In the genomic region with DNA sequence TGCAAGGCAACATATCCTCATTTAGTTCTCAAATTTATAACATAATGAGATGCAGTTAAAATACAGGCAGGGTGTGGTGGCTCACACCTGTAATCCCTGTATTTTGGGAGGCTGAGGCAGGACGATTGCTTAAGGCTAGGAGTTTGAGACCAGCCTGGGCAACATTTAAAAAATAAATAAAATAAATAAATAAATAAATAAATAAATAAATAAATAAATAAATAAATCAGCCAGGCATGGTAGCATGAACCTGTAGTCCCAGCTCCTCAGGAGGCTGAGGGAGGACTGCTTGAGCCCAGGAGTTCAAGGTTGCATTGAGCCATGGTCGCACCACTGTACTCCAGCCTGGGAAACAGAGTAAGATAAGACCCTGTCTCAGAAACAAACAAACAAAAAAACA, we compare ENCODE assay signal across 16 cellular contexts. TPM values are rescaled to one million over a fixed set of nuclear protein-coding genes. Genes with fewer than 3 reads are reported as not detected.
A peak's percentile ranks its signal among the peaks of the same experiment; 100 is the strongest.
DNase-seq lines count a peak whose midpoint lies in the region; ATAC-seq lines count a peak whose summit lies in the region.
"Had no signal": no experiment of that assay in that cellular context is flagged by ENCODE, and none has a peak within 500 bp of the region (broad histone marks: within the 10 kb centered on the region; RNA-seq: fewer than 3 reads in every experiment).

No MANE protein-coding gene starts in this region.

- peak overlapping the region; percentile 34 for H3K27ac Mint-ChIP-seq in activated T-cell treated with anti-CD3 and anti-CD28 coated beads, Interleukin-2, amount 50 U/mL, for 24 hours
- no peak overlapping the region for H3K27ac Mint-ChIP-seq in activated T-cell treated with anti-CD3 and anti-CD28 coated beads, Interleukin-2, amount 50 U/mL, for 72 hours
- H3K27ac Mint-ChIP-seq in activated T-helper 17 cell treated with anti-CD3 and anti-CD28 coated beads, Interleukin-2, amount 50 U/mL, for 72 hours: peak overlapping the region; percentile 18
- H3K27ac Mint-ChIP-seq in stimulated activated effector memory CD8-positive, alpha-beta T cell treated with anti-CD3 and anti-CD28 coated beads, Interleukin-12 subunit alpha, Interleukin-12 subunit beta, amount 100 ng/mL, for 72 hours: peak overlapping the region; percentile 26
- H3K27ac Mint-ChIP-seq: B cell; CD4-positive, CD25-positive, alpha-beta regulatory T cell had no signal

- no peak for DNase-seq in activated T-cell treated with anti-CD3 and anti-CD28 coated beads, Interleukin-2, amount 50 U/mL, for 24 hours
- no peak for DNase-seq in activated T-cell treated with anti-CD3 and anti-CD28 coated beads, Interleukin-2, amount 50 U/mL, for 72 hours
- no peak for DNase-seq in stimulated activated effector memory CD8-positive, alpha-beta T cell treated with anti-CD3 and anti-CD28 coated beads, Interleukin-12 subunit alpha, Interleukin-12 subunit beta, amount 100 ng/mL, for 72 hours (ENCODE audit: low spot score in 2 of 2)
- no peak for DNase-seq in NCI-H187 treated with DMSO at 0.1 percent for 48 hours (lab: John Stamatoyannopoulos, UW)
- no peak for DNase-seq in NOMO-1 treated with dmso at 0.1 percent for 144 hours (lab: John Stamatoyannopoulos, UW; ENCODE audit: unreplicated experiment)
- DNase-seq: CD4-positive, CD25-positive, alpha-beta regulatory T cell; DMS153; DMS79; GDM1; GOT3; H7; KG1 had no signal

- no peaks in the 10 kb centered on the region for H3K4me1 Mint-ChIP-seq in activated T-cell treated with anti-CD3 and anti-CD28 coated beads, Interleukin-2, amount 50 U/mL, for 24 hours (ENCODE audit: low read depth)
- H3K4me1 Mint-ChIP-seq in activated T-cell treated with anti-CD3 and anti-CD28 coated beads, Interleukin-2, amount 50 U/mL, for 72 hours (ENCODE audit: low read depth): no peaks in the 10 kb centered on the region
- H3K4me1 Mint-ChIP-seq in activated T-helper 17 cell treated with anti-CD3 and anti-CD28 coated beads, Interleukin-2, amount 50 U/mL, for 72 hours: no peaks in the 10 kb centered on the region
- H3K4me1 Mint-ChIP-seq in stimulated activated effector memory CD8-positive, alpha-beta T cell treated with anti-CD3 and anti-CD28 coated beads, Interleukin-12 subunit alpha, Interleukin-12 subunit beta, amount 100 ng/mL, for 72 hours: peaks cover 2% of the 10 kb centered on the region

- H3K36me3 Mint-ChIP-seq in activated T-cell treated with anti-CD3 and anti-CD28 coated beads, Interleukin-2, amount 50 U/mL, for 24 hours (ENCODE audit: low read depth): peaks cover 74% of the 10 kb centered on the region
- peaks cover 0 to 12% of the 10 kb centered on the region in 2 donors for H3K36me3 Mint-ChIP-seq in activated T-cell treated with anti-CD3 and anti-CD28 coated beads, Interleukin-2, amount 50 U/mL, for 72 hours (ENCODE audit: insufficient read depth in 2 of 2)
- H3K36me3 Mint-ChIP-seq in activated T-helper 17 cell treated with anti-CD3 and anti-CD28 coated beads, Interleukin-2, amount 50 U/mL, for 72 hours (ENCODE audit: low read depth): peaks cover 80% of the 10 kb centered on the region
- peaks cover 84% of the 10 kb centered on the region for H3K36me3 Mint-ChIP-seq in stimulated activated effector memory CD8-positive, alpha-beta T cell treated with anti-CD3 and anti-CD28 coated beads, Interleukin-12 subunit alpha, Interleukin-12 subunit beta, amount 100 ng/mL, for 72 hours

- no peak overlapping the region for H3K4me3 Mint-ChIP-seq in activated T-cell treated with anti-CD3 and anti-CD28 coated beads, Interleukin-2, amount 50 U/mL, for 24 hours
- H3K4me3 Mint-ChIP-seq in activated T-cell treated with anti-CD3 and anti-CD28 coated beads, Interleukin-2, amount 50 U/mL, for 72 hours: no peak overlapping the region
- H3K4me3 Mint-ChIP-seq in activated T-helper 17 cell treated with anti-CD3 and anti-CD28 coated beads, Interleukin-2, amount 50 U/mL, for 72 hours: no peak overlapping the region
- no peak overlapping the region for H3K4me3 Mint-ChIP-seq in stimulated activated effector memory CD8-positive, alpha-beta T cell treated with anti-CD3 and anti-CD28 coated beads, Interleukin-12 subunit alpha, Interleukin-12 subunit beta, amount 100 ng/mL, for 72 hours
- H3K4me3 Mint-ChIP-seq: B cell; CD4-positive, CD25-positive, alpha-beta regulatory T cell had no signal

- no peak for ATAC-seq in activated T-cell treated with anti-CD3 and anti-CD28 coated beads, Interleukin-2, amount 50 U/mL, for 72 hours (replicated peaks in 1 of 2)
- no peak for ATAC-seq in activated T-helper 17 cell treated with anti-CD3 and anti-CD28 coated beads, Interleukin-2, amount 50 U/mL, for 72 hours (replicated peaks)
- no peak for ATAC-seq in stimulated activated effector memory CD8-positive, alpha-beta T cell treated with anti-CD3 and anti-CD28 coated beads, Interleukin-12 subunit alpha, Interleukin-12 subunit beta, amount 100 ng/mL, for 72 hours
- ATAC-seq in GM18861 (IDR thresholded peaks at IDR 0.05; ENCODE audit: unreplicated experiment): no peak
- ATAC-seq: HCT116 had no signal

- no peaks in the 10 kb centered on the region for H3K27me3 Mint-ChIP-seq in activated T-cell treated with anti-CD3 and anti-CD28 coated beads, Interleukin-2, amount 50 U/mL, for 24 hours
- H3K27me3 Mint-ChIP-seq in activated T-cell treated with anti-CD3 and anti-CD28 coated beads, Interleukin-2, amount 50 U/mL, for 72 hours (ENCODE audit: low read depth): no peaks in the 10 kb centered on the region
- H3K27me3 Mint-ChIP-seq in activated T-helper 17 cell treated with anti-CD3 and anti-CD28 coated beads, Interleukin-2, amount 50 U/mL, for 72 hours: no peaks in the 10 kb centered on the region
- H3K27me3 Mint-ChIP-seq: B cell; CD4-positive, CD25-positive, alpha-beta regulatory T cell had no signal

- H3K9me3 Mint-ChIP-seq in activated T-cell treated with anti-CD3 and anti-CD28 coated beads, Interleukin-2, amount 50 U/mL, for 24 hours: no peaks in the 10 kb centered on the region
- no peaks in the 10 kb centered on the region for H3K9me3 Mint-ChIP-seq in activated T-cell treated with anti-CD3 and anti-CD28 coated beads, Interleukin-2, amount 50 U/mL, for 72 hours
- H3K9me3 Mint-ChIP-seq in activated T-helper 17 cell treated with anti-CD3 and anti-CD28 coated beads, Interleukin-2, amount 50 U/mL, for 72 hours: no peaks in the 10 kb centered on the region
- no peaks in the 10 kb centered on the region for H3K9me3 Mint-ChIP-seq in stimulated activated effector memory CD8-positive, alpha-beta T cell treated with anti-CD3 and anti-CD28 coated beads, Interleukin-12 subunit alpha, Interleukin-12 subunit beta, amount 100 ng/mL, for 72 hours
- H3K9me3 Mint-ChIP-seq: CD4-positive, CD25-positive, alpha-beta regulatory T cell had no signal

RNA-seq across cellular contexts. Expression of a gene that starts 39.4 kb away (rescaled TPM):
- total RNA-seq in activated T-cell treated with anti-CD3 and anti-CD28 coated beads, Interleukin-2, amount 50 U/mL, for 72 hours: 10 to 100 TPM; 22.5 to 25.1 TPM
- 10 to 100 TPM in 1 of 2 donors, 1 to 10 TPM in 1; 9.8 to 20.2 TPM for total RNA-seq in activated T-helper 17 cell treated with anti-CD3 and anti-CD28 coated beads, Interleukin-2, amount 50 U/mL, for 72 hours

RNA-seq across cellular contexts. Expression of a gene that starts 56.7 kb away (rescaled TPM):
- 10 to 100 TPM; 70.0 to 74.9 TPM for total RNA-seq in activated T-cell treated with anti-CD3 and anti-CD28 coated beads, Interleukin-2, amount 50 U/mL, for 72 hours
- total RNA-seq in activated T-helper 17 cell treated with anti-CD3 and anti-CD28 coated beads, Interleukin-2, amount 50 U/mL, for 72 hours: 10 to 100 TPM; 70.8 to 75.2 TPM

RNA-seq across cellular contexts. Expression of a gene that starts 59.2 kb away (rescaled TPM):
- 10 to 100 TPM; 23.8 to 24.5 TPM for total RNA-seq in activated T-cell treated with anti-CD3 and anti-CD28 coated beads, Interleukin-2, amount 50 U/mL, for 72 hours
- total RNA-seq in activated T-helper 17 cell treated with anti-CD3 and anti-CD28 coated beads, Interleukin-2, amount 50 U/mL, for 72 hours: 10 to 100 TPM; 25.7 to 26.4 TPM

RNA-seq across cellular contexts. Expression of a gene that starts 59.7 kb away (rescaled TPM):
- 10 to 100 TPM; 67.8 to 72.8 TPM for total RNA-seq in activated T-cell treated with anti-CD3 and anti-CD28 coated beads, Interleukin-2, amount 50 U/mL, for 72 hours
- 10 to 100 TPM; 61.4 to 68.5 TPM for total RNA-seq in activated T-helper 17 cell treated with anti-CD3 and anti-CD28 coated beads, Interleukin-2, amount 50 U/mL, for 72 hours
